ENCODE assay signal across 2 cellular contexts in the genomic region with DNA sequence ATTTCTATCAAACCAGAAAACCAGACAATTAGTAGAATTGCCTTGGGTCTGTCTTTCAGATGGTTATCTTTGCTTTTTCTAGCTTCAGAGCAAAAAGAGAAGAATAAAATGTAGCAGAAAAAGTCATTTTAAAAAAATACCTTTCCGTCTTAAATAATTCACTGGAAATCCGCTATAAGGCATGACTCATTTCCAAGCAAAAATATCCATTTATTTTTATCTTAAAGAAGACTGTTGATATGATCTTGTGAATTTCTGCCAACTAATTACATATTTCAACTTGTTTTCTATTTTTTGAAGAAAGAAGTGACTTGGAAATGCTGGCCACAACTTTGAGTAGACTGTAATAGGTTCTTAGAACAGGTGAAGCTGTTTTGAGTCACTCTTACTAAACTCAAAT.
A peak's percentile ranks its signal among the peaks of the same experiment; 100 is the strongest.
TF ChIP-seq lines count a peak whose summit lies in the region.

No MANE protein-coding gene starts in this region.

TF ChIP-seq in SK-N-SH, 30 proteins besides CTCF, POLR2A, EP300 and RAD21 (continued from another document):
- TF ChIP-seq, protein P1, sequence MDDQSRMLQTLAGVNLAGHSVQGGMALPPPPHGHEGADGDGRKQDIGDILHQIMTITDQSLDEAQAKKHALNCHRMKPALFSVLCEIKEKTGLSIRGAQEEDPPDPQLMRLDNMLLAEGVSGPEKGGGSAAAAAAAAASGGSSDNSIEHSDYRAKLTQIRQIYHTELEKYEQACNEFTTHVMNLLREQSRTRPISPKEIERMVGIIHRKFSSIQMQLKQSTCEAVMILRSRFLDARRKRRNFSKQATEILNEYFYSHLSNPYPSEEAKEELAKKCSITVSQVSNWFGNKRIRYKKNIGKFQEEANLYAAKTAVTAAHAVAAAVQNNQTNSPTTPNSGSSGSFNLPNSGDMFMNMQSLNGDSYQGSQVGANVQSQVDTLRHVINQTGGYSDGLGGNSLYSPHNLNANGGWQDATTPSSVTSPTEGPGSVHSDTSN (IDR thresholded peaks at IDR 0.05) = peak; percentile 76
- peak; percentile 76; the same call in 1 of the 2 replicates for TF ChIP-seq FOSL2 (IDR thresholded peaks at IDR 0.05; ENCODE audit: borderline replicate concordance, low read depth)
- TF ChIP-seq JUND (IDR thresholded peaks at IDR 0.05) = peak; percentile 85
- peak; percentile 89; the same call in 1 of the 2 replicates for TF ChIP-seq MEF2A (IDR thresholded peaks at IDR 0.05; ENCODE audit: borderline replicate concordance, low read depth)

TF ChIP-seq in SK-N-SH treated with all-trans-retinoic acid at 6 μM for 48 hours, 23 proteins besides CTCF, POLR2A, EP300 and RAD21 (continued from another document):
- TF ChIP-seq, protein P2, sequence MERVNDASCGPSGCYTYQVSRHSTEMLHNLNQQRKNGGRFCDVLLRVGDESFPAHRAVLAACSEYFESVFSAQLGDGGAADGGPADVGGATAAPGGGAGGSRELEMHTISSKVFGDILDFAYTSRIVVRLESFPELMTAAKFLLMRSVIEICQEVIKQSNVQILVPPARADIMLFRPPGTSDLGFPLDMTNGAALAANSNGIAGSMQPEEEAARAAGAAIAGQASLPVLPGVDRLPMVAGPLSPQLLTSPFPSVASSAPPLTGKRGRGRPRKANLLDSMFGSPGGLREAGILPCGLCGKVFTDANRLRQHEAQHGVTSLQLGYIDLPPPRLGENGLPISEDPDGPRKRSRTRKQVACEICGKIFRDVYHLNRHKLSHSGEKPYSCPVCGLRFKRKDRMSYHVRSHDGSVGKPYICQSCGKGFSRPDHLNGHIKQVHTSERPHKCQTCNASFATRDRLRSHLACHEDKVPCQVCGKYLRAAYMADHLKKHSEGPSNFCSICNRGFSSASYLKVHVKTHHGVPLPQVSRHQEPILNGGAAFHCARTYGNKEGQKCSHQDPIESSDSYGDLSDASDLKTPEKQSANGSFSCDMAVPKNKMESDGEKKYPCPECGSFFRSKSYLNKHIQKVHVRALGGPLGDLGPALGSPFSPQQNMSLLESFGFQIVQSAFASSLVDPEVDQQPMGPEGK (CRISPR knock-in tag; IDR thresholded peaks at IDR 0.05; ENCODE audit: borderline replicate concordance) = no peak
- no peak for TF ChIP-seq BACH2 (CRISPR knock-in tag; IDR thresholded peaks at IDR 0.05; ENCODE audit: borderline replicate concordance)
- TF ChIP-seq ISL1 (CRISPR knock-in tag; IDR thresholded peaks at IDR 0.05) = no peak
- no peak for TF ChIP-seq ARNTL (CRISPR knock-in tag; IDR thresholded peaks at IDR 0.05; ENCODE audit: borderline replicate concordance, low read depth)
- TF ChIP-seq, protein P3, sequence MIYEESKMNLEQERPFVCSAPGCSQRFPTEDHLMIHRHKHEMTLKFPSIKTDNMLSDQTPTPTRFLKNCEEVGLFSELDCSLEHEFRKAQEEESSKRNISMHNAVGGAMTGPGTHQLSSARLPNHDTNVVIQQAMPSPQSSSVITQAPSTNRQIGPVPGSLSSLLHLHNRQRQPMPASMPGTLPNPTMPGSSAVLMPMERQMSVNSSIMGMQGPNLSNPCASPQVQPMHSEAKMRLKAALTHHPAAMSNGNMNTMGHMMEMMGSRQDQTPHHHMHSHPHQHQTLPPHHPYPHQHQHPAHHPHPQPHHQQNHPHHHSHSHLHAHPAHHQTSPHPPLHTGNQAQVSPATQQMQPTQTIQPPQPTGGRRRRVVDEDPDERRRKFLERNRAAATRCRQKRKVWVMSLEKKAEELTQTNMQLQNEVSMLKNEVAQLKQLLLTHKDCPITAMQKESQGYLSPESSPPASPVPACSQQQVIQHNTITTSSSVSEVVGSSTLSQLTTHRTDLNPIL (CRISPR knock-in tag; IDR thresholded peaks at IDR 0.05; ENCODE audit: low read depth) = no peak
- TF ChIP-seq ESRRG (CRISPR knock-in tag; IDR thresholded peaks at IDR 0.05) = no peak
- TF ChIP-seq ZC3H10 (CRISPR knock-in tag; IDR thresholded peaks at IDR 0.05) = no peak
- no peak for TF ChIP-seq ZFP30 (CRISPR knock-in tag; IDR thresholded peaks at IDR 0.05)
- TF ChIP-seq ZNF70 (CRISPR knock-in tag; IDR thresholded peaks at IDR 0.05) = no peak
- TF ChIP-seq GLIS3 (CRISPR knock-in tag; IDR thresholded peaks at IDR 0.05) = no peak
- no peak for TF ChIP-seq TCF4 (CRISPR knock-in tag; IDR thresholded peaks at IDR 0.05; ENCODE audit: borderline replicate concordance)
- TF ChIP-seq, protein P4, sequence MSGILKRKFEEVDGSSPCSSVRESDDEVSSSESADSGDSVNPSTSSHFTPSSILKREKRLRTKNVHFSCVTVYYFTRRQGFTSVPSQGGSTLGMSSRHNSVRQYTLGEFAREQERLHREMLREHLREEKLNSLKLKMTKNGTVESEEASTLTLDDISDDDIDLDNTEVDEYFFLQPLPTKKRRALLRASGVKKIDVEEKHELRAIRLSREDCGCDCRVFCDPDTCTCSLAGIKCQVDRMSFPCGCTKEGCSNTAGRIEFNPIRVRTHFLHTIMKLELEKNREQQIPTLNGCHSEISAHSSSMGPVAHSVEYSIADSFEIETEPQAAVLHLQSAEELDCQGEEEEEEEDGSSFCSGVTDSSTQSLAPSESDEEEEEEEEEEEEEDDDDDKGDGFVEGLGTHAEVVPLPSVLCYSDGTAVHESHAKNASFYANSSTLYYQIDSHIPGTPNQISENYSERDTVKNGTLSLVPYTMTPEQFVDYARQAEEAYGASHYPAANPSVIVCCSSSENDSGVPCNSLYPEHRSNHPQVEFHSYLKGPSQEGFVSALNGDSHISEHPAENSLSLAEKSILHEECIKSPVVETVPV (CRISPR knock-in tag; IDR thresholded peaks at IDR 0.05) = no peak
- no peak for TF ChIP-seq SNAI2 (CRISPR knock-in tag; IDR thresholded peaks at IDR 0.05)
- no peak for TF ChIP-seq TOX (CRISPR knock-in tag; IDR thresholded peaks at IDR 0.05; ENCODE audit: borderline replicate concordance)
- TF ChIP-seq ZNF8 (CRISPR knock-in tag; IDR thresholded peaks at IDR 0.05) = no peak
- TF ChIP-seq ZNF565 (CRISPR knock-in tag; conservative IDR thresholded peaks at IDR 0.05; ENCODE audit: low read depth) = no peak
- TF ChIP-seq OSR1 (CRISPR knock-in tag; IDR thresholded peaks at IDR 0.05) = no peak
- TF ChIP-seq, protein P5, sequence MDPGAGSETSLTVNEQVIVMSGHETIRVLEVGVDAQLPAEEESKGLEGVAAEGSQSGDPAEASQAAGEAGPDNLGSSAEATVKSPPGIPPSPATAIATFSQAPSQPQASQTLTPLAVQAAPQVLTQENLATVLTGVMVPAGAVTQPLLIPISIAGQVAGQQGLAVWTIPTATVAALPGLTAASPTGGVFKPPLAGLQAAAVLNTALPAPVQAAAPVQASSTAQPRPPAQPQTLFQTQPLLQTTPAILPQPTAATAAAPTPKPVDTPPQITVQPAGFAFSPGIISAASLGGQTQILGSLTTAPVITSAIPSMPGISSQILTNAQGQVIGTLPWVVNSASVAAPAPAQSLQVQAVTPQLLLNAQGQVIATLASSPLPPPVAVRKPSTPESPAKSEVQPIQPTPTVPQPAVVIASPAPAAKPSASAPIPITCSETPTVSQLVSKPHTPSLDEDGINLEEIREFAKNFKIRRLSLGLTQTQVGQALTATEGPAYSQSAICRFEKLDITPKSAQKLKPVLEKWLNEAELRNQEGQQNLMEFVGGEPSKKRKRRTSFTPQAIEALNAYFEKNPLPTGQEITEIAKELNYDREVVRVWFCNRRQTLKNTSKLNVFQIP (CRISPR knock-in tag; IDR thresholded peaks at IDR 0.05; ENCODE audit: borderline replicate concordance, low read depth) = no peak
TF ChIP-seq in SK-N-SH treated with all-trans-retinoic acid at 6 μM for 48 hours: peak in this region for 0.
